Comparison of ENCODE assay signal across 9 cellular contexts in the genomic region with DNA sequence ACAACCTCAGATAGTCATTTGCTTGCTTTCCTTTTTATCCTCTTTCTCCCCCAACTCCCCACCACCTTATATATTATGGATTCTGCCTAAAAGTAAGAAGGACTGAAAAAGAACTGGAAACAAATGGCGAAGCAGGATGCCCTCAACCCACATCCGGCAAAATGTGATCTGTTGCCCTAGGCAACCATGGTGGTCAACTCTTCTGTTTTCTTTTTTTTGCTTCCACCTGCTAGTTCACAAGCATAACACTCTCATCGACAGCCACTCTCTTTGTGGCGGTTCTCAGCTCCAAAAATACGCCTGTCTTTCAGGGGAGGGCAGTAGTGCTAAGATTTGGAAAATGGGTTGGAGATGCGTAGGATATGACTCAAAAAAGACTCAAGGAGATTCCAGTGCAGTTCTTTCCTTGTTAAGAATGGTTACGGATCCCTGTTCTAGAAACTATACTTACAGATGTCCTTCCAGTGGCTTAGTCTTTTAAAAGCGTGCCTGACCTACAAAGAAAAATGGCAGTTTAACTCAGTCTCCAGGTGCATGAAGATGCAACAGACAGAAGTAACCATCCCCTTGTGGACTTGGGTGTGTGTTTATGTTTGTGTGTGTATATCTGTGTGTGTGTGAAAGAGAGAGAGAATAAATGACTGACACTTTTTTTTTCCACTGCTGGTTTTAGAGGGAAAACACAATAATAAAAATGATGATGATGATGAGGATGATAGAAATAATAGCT. TPM values are rescaled to one million over a fixed set of nuclear protein-coding genes. Genes with fewer than 3 reads are reported as not detected.
A peak's percentile ranks its signal among the peaks of the same experiment; 100 is the strongest.
DNase-seq lines count a peak whose midpoint lies in the region; ATAC-seq, FAIRE-seq and TF ChIP-seq lines count a peak whose summit lies in the region.
"Had no signal": no experiment of that assay in that cellular context is flagged by ENCODE, and none has a peak within 500 bp of the region (broad histone marks: within the 10 kb centered on the region; RNA-seq: fewer than 3 reads in every experiment).

No MANE protein-coding gene starts in this region.

- H3K27ac ChIP-seq in GM23338 (ENCODE audit: low read depth): no peak overlapping the region

- H3K36me3 ChIP-seq in GM23338 (ENCODE audit: insufficient read depth): no peaks in the 10 kb centered on the region

- H3K27me3 Mint-ChIP-seq in GM23338 (ENCODE audit: insufficient read depth, low read depth, poor library complexity) (peaks cover 2% of the 10 kb centered on the region), type B pancreatic cell (peaks cover 4% of the 10 kb centered on the region)
- no peaks in the 10 kb centered on the region for H3K27me3 Mint-ChIP-seq in activated naive CD8-positive, alpha-beta T cell treated with anti-CD3 and anti-CD28 coated beads, Interleukin-2, amount 10 ng/mL, durations not matched to agents 7 days and 5 days

- H3K4me3 Mint-ChIP-seq in GM23338 (no peak overlapping the region), type B pancreatic cell (no peak overlapping the region)
- peak overlapping the region; percentile 75 for H3K4me3 Mint-ChIP-seq in activated naive CD8-positive, alpha-beta T cell treated with anti-CD3 and anti-CD28 coated beads, Interleukin-2, amount 10 ng/mL, durations not matched to agents 7 days and 5 days

- no peaks in the 10 kb centered on the region for H3K9me2 ChIP-seq in GM23338 (ENCODE audit: insufficient read depth)

- H3K9me3 Mint-ChIP-seq in GM23338: no peaks in the 10 kb centered on the region; the same call in 2 of the 3 replicates
- peaks cover 3% of the 10 kb centered on the region for H3K9me3 Mint-ChIP-seq in activated naive CD8-positive, alpha-beta T cell treated with anti-CD3 and anti-CD28 coated beads, Interleukin-2, amount 10 ng/mL, durations not matched to agents 7 days and 5 days
- H3K9me3 Mint-ChIP-seq in type B pancreatic cell: peaks cover 10% of the 10 kb centered on the region

- no peaks in the 10 kb centered on the region for H3F3A ChIP-seq in GM23338 (replicated peaks; ENCODE audit: low read depth)

- H2AFZ ChIP-seq in GM23338: no peak overlapping the region

- TF ChIP-seq CTCF in GM23338 (conservative IDR thresholded peaks at IDR 0.05; ENCODE audit: low read depth in 2 of 2) (no peak), type B pancreatic cell (conservative IDR thresholded peaks at IDR 0.05) (no peak)

- peak; percentile 19 for DNase-seq in GM23338 (ENCODE audit: low spot score)
- DNase-seq in MV-4-11 (lab: John Stamatoyannopoulos, UW): peak; percentile 64
- DNase-seq in activated naive CD8-positive, alpha-beta T cell treated with anti-CD3 and anti-CD28 coated beads, Interleukin-2, amount 10 ng/mL, durations not matched to agents 7 days and 5 days: peak; percentile 71
- no peak for DNase-seq in urothelium cell line (ENCODE audit: low spot score)
- no peak for DNase-seq in type B pancreatic cell (ENCODE audit: extremely low spot score, unreplicated experiment)
- no peak for DNase-seq in hypothalamus (lab: John Stamatoyannopoulos, UW)
- DNase-seq in NCI-H2029 (lab: John Stamatoyannopoulos, UW): no peak

- POLR2A ChIA-PET in activated naive CD8-positive, alpha-beta T cell treated with anti-CD3 and anti-CD28 coated beads, Interleukin-2, amount 10 ng/mL, durations not matched to agents 7 days and 5 days (lab: Charles Lee): interaction anchor here (1.0 to 2.8 kb wide), 9 partner anchors 8 to 38 kb away, joined by 3 to 19 read pairs (median 4); a partner anchor contains a TSS

- ATAC-seq in GM18498 (IDR thresholded peaks at IDR 0.05; ENCODE audit: unreplicated experiment) (peak; percentile 94), GM23338 (no peak)
- ATAC-seq in activated naive CD8-positive, alpha-beta T cell treated with anti-CD3 and anti-CD28 coated beads, Interleukin-2, amount 10 ng/mL, durations not matched to agents 7 days and 5 days (ENCODE audit: low read depth): peak; percentile 71

- no peak for FAIRE-seq in urothelium cell line (lab: Jason Lieb, UNC)

- H4K20me1 ChIP-seq in GM23338 (replicated peaks; ENCODE audit: insufficient read depth): no peaks in the 10 kb centered on the region

- H3K36me3 Mint-ChIP-seq in GM23338 (ENCODE audit: low read depth) (no peaks in the 10 kb centered on the region), type B pancreatic cell (no peaks in the 10 kb centered on the region)
- peaks cover 65% of the 10 kb centered on the region for H3K36me3 Mint-ChIP-seq in activated naive CD8-positive, alpha-beta T cell treated with anti-CD3 and anti-CD28 coated beads, Interleukin-2, amount 10 ng/mL, durations not matched to agents 7 days and 5 days

- H3K4me2 ChIP-seq in GM23338: no peak overlapping the region

- H3K4me3 ChIP-seq in GM23338: no peak overlapping the region

- H3K27ac Mint-ChIP-seq in GM23338: no peak overlapping the region
- peak overlapping the region; percentile 91 for H3K27ac Mint-ChIP-seq in activated naive CD8-positive, alpha-beta T cell treated with anti-CD3 and anti-CD28 coated beads, Interleukin-2, amount 10 ng/mL, durations not matched to agents 7 days and 5 days
- H3K27ac Mint-ChIP-seq in type B pancreatic cell: no peak overlapping the region

- no peaks in the 10 kb centered on the region for H3K27me3 ChIP-seq in GM23338 (ENCODE audit: insufficient read depth)

- no peaks in the 10 kb centered on the region; the same call in 2 of the 3 replicates for H3K4me1 Mint-ChIP-seq in GM23338
- peaks cover 64% of the 10 kb centered on the region for H3K4me1 Mint-ChIP-seq in activated naive CD8-positive, alpha-beta T cell treated with anti-CD3 and anti-CD28 coated beads, Interleukin-2, amount 10 ng/mL, durations not matched to agents 7 days and 5 days
- H3K4me1 Mint-ChIP-seq in type B pancreatic cell (ENCODE audit: unreplicated experiment): no peaks in the 10 kb centered on the region

- H3K4me1 ChIP-seq in GM23338 (ENCODE audit: insufficient read depth): no peaks in the 10 kb centered on the region

- H3K79me2 ChIP-seq in GM23338 (replicated peaks; ENCODE audit: insufficient read depth): no peaks in the 10 kb centered on the region

TF ChIP-seq in GM23338, 12 proteins besides CTCF, POLR2A, EP300 and RAD21 (continues in another document):
- TF ChIP-seq CREB1 (CRISPR knock-in tag; IDR thresholded peaks at IDR 0.05; ENCODE audit: low read depth): no peak
- no peak for TF ChIP-seq EZH2 (IDR thresholded peaks at IDR 0.05; ENCODE audit: low read depth, unreplicated experiment)
- TF ChIP-seq EZH2phosphoT487 (IDR thresholded peaks at IDR 0.05; ENCODE audit: unreplicated experiment): no peak
- TF ChIP-seq JUNB (IDR thresholded peaks at IDR 0.05; ENCODE audit: unreplicated experiment): no peak
- TF ChIP-seq, protein P1, sequence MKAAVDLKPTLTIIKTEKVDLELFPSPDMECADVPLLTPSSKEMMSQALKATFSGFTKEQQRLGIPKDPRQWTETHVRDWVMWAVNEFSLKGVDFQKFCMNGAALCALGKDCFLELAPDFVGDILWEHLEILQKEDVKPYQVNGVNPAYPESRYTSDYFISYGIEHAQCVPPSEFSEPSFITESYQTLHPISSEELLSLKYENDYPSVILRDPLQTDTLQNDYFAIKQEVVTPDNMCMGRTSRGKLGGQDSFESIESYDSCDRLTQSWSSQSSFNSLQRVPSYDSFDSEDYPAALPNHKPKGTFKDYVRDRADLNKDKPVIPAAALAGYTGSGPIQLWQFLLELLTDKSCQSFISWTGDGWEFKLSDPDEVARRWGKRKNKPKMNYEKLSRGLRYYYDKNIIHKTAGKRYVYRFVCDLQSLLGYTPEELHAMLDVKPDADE (IDR thresholded peaks at IDR 0.05): no peak
- TF ChIP-seq ZNF114 (CRISPR knock-in tag; IDR thresholded peaks at IDR 0.05): no peak
- TF ChIP-seq STAT1 (IDR thresholded peaks at IDR 0.05; ENCODE audit: unreplicated experiment): no peak
- TF ChIP-seq POLR2AphosphoS5 (IDR thresholded peaks at IDR 0.05; ENCODE audit: low read depth): no peak
- no peak for TF ChIP-seq ZNF331 (CRISPR knock-in tag; IDR thresholded peaks at IDR 0.05; ENCODE audit: low read depth)

RNA-seq across cellular contexts. Expression of a gene that starts 10.7 kb away (rescaled TPM):
- 0.14 TPM in 1 of 2 replicates, not detected in the other for total RNA-seq in GM23338 (2014; rRNA removed; shearing (Covaris generic))
- polyA plus RNA-seq in GM23338 (2016; fragmentation: Nextera tagmentation; extraction: Ambion mirVana): 0.07 and 0.16 TPM in 2 replicates
- 10 to 100 TPM; 81.1 to 88.7 TPM for total RNA-seq in activated naive CD8-positive, alpha-beta T cell treated with anti-CD3 and anti-CD28 coated beads, Interleukin-2, amount 10 ng/mL, durations not matched to agents 7 days and 5 days
- total RNA-seq in type B pancreatic cell (ENCODE audit: low replicate concordance): 0.12 and 0.48 TPM in 2 replicates
- total RNA-seq: dermis microvascular lymphatic vessel endothelial cell had no signal

Comparison
In these comparisons a context has a peak if more than half of its experiments do, and no peak if none do; other contexts are left out.
1. DNase-seq: peak in GM23338 (single experiment), MV-4-11 (single experiment) and activated naive CD8-positive, alpha-beta T cell treated with anti-CD3 and anti-CD28 coated beads, Interleukin-2, amount 10 ng/mL, durations not matched to agents 7 days and 5 days (single experiment); none in urothelium cell line (single experiment), type B pancreatic cell (single experiment), hypothalamus (0 of 51) and NCI-H2029 (single experiment).
2. RNA of a gene that starts 10.7 kb away (total RNA-seq): 81.1 to 88.7 TPM in activated naive CD8-positive, alpha-beta T cell treated with anti-CD3 and anti-CD28 coated beads, Interleukin-2, amount 10 ng/mL, durations not matched to agents 7 days and 5 days; 0.12 to 0.48 TPM in type B pancreatic cell and 0.14 TPM in GM23338; every median in the first group is over 10 times any median in the second.